In genomic region chr3:109339714-109340648, GRCh38 we compare ENCODE assay signal across 18 cellular contexts. TPM values are rescaled to one million over a fixed set of nuclear protein-coding genes. Genes with fewer than 3 reads are reported as not detected.
DNase-seq lines count a peak whose midpoint lies in the region; ATAC-seq and TF ChIP-seq lines count a peak whose summit lies in the region.
"Had no signal": no experiment of that assay in that cellular context is flagged by ENCODE, and none has a peak within 500 bp of the region (broad histone marks: within the 10 kb centered on the region; RNA-seq: fewer than 3 reads in every experiment).

No MANE protein-coding gene starts in this region.

- no peak overlapping the region for H3K27ac Mint-ChIP-seq in activated CD8-positive, alpha-beta T cell treated with anti-CD3 and anti-CD28 coated beads for 36 hours
- no peak overlapping the region for H3K27ac Mint-ChIP-seq in CD8-positive, alpha-beta T cell

- peaks cover 4% of the 10 kb centered on the region for H3K36me3 Mint-ChIP-seq in activated CD8-positive, alpha-beta T cell treated with anti-CD3 and anti-CD28 coated beads for 36 hours (ENCODE audit: low read depth)
- H3K36me3 Mint-ChIP-seq in CD8-positive, alpha-beta T cell = no peaks in the 10 kb centered on the region

- H3K4me1 ChIP-seq in HUES6 (ENCODE audit: control insufficient read depth, insufficient read depth, low read length) (peaks cover 10% of the 10 kb centered on the region), testis (no peaks in the 10 kb centered on the region)
- no peaks in the 10 kb centered on the region for H3K4me1 ChIP-seq in CD8-positive, alpha-beta T cell (ENCODE audit: insufficient read depth, low read length)
- H3K4me1 ChIP-seq: BLaER1 had no signal

- TF ChIP-seq POLR2A in testis (IDR thresholded peaks at IDR 0.05) = no peak

- no peak overlapping the region for H3K4me3 Mint-ChIP-seq in activated CD8-positive, alpha-beta T cell treated with anti-CD3 and anti-CD28 coated beads for 36 hours
- H3K4me3 Mint-ChIP-seq in CD8-positive, alpha-beta T cell = no peak overlapping the region

- H3K27ac ChIP-seq in HUES6 (ENCODE audit: low read depth, low read length) = peak overlapping the region; percentile 89
- no peak overlapping the region for H3K27ac ChIP-seq in testis
- no peak overlapping the region for H3K27ac ChIP-seq in CD8-positive, alpha-beta T cell (ENCODE audit: low read depth, low read length)
- H3K27ac ChIP-seq: BLaER1, HL-60, KMS-11, PC-9 had no signal

- no peaks in the 10 kb centered on the region for H3K9me3 ChIP-seq in HUES6 (ENCODE audit: control insufficient read depth, insufficient read depth, low read depth, low read length)
- no peaks in the 10 kb centered on the region for H3K9me3 ChIP-seq in testis
- no peaks in the 10 kb centered on the region for H3K9me3 ChIP-seq in CD8-positive, alpha-beta T cell (ENCODE audit: low read length)
- H3K9me3 ChIP-seq: BLaER1 had no signal

- intact Hi-C loops in testis (cut with DNase I; ENCODE audit: low total_unique reads) = no loop called here
- intact Hi-C loops in activated CD8-positive, alpha-beta T cell treated with anti-CD3 and anti-CD28 coated beads for 36 hours (cut with micrococcal nuclease) = no loop called here
- intact Hi-C loops in CD8-positive, alpha-beta T cell (cut with DNase I, micrococcal nuclease) = no loop called here

- ATAC-seq in activated CD8-positive, alpha-beta T cell treated with anti-CD3 and anti-CD28 coated beads for 36 hours = no peak
- no peak for ATAC-seq in CD8-positive, alpha-beta T cell
- ATAC-seq: SK-N-SH treated with all-trans-retinoic acid at 6 μM for 48 hours had no signal

- H3K9ac ChIP-seq in HUES6 (ENCODE audit: low read length) = peak overlapping the region; percentile 100
- H3K9ac ChIP-seq: BLaER1, KMS-11 had no signal

- POLR2A ChIA-PET in activated CD8-positive, alpha-beta T cell treated with anti-CD3 and anti-CD28 coated beads for 36 hours (lab: Charles Lee) = no interaction called here
- POLR2A ChIA-PET in CD8-positive, alpha-beta T cell (lab: Charles Lee) = no interaction called here

- 44 to 48% methylated on average over 5 of the region's 5 CpGs for WGBS in testis, 2 donors

- TF ChIP-seq CTCF in testis (IDR thresholded peaks at IDR 0.05) = no peak
- TF ChIP-seq CTCF in activated CD8-positive, alpha-beta T cell treated with anti-CD3 and anti-CD28 coated beads for 36 hours (IDR thresholded peaks at IDR 0.05) = no peak
- no peak for TF ChIP-seq CTCF in CD8-positive, alpha-beta T cell (IDR thresholded peaks at IDR 0.05)

- CTCF ChIA-PET in activated CD8-positive, alpha-beta T cell treated with anti-CD3 and anti-CD28 coated beads for 36 hours (lab: Charles Lee) = no interaction called here
- CTCF ChIA-PET in CD8-positive, alpha-beta T cell (lab: Charles Lee) = no interaction called here

- H3K4me3 ChIP-seq in HUES6 (ENCODE audit: low read depth, low read length) = peak overlapping the region; percentile 97
- H3K4me3 ChIP-seq in testis = no peak overlapping the region
- H3K4me3 ChIP-seq in CD8-positive, alpha-beta T cell (ENCODE audit: low read depth, low read length) = no peak overlapping the region
- H3K4me3 ChIP-seq: BLaER1, PC-9 had no signal

- peaks cover 13% of the 10 kb centered on the region for H3K4me1 Mint-ChIP-seq in activated CD8-positive, alpha-beta T cell treated with anti-CD3 and anti-CD28 coated beads for 36 hours (ENCODE audit: low read depth)
- peaks cover 11% of the 10 kb centered on the region for H3K4me1 Mint-ChIP-seq in CD8-positive, alpha-beta T cell (ENCODE audit: low read depth)

- peaks cover 2% of the 10 kb centered on the region for H3K9me3 Mint-ChIP-seq in activated CD8-positive, alpha-beta T cell treated with anti-CD3 and anti-CD28 coated beads for 36 hours
- H3K9me3 Mint-ChIP-seq in CD8-positive, alpha-beta T cell = no peaks in the 10 kb centered on the region

- H3K27me3 Mint-ChIP-seq in activated CD8-positive, alpha-beta T cell treated with anti-CD3 and anti-CD28 coated beads for 36 hours = peaks cover 26% of the 10 kb centered on the region
- peaks cover 20% of the 10 kb centered on the region for H3K27me3 Mint-ChIP-seq in CD8-positive, alpha-beta T cell (ENCODE audit: low read depth)

- DNase-seq in epidermal melanocyte (ENCODE audit: insufficient read length, low spot score) (peak; percentile 37), iPS-NIHi7 (ENCODE audit: extremely low spot score) (peak; percentile 63), testis (peak; percentile 52), OCI-M2 (lab: John Stamatoyannopoulos, UW; ENCODE audit: unreplicated experiment) (no peak)
- DNase-seq in activated CD8-positive, alpha-beta T cell treated with anti-CD3 and anti-CD28 coated beads for 36 hours = no peak
- no peak for DNase-seq in CD8-positive, alpha-beta T cell
- DNase-seq: COR-L47, NCI-H1092 treated with DMSO at 0.1 percent for 48 hours, NCI-H1694 treated with DMSO at 0.1 percent for 48 hours, NCI-H345, NCI-H526 treated with DMSO at 0.1 percent for 48 hours, PC-9 had no signal

- H3K27me3 ChIP-seq in HUES6 (ENCODE audit: control insufficient read depth, insufficient read depth, low read length) (no peaks in the 10 kb centered on the region), testis (no peaks in the 10 kb centered on the region)
- H3K27me3 ChIP-seq in CD8-positive, alpha-beta T cell (ENCODE audit: insufficient read depth, low read length) = no peaks in the 10 kb centered on the region
- H3K27me3 ChIP-seq: BLaER1 had no signal

- H3K36me3 ChIP-seq in HUES6 (ENCODE audit: control insufficient read depth, insufficient read depth, low read length) (peaks cover 48% of the 10 kb centered on the region), testis (ENCODE audit: low read depth, missing control alignments) (no peaks in the 10 kb centered on the region)
- H3K36me3 ChIP-seq in CD8-positive, alpha-beta T cell (ENCODE audit: insufficient read depth, low read length) = no peaks in the 10 kb centered on the region
- H3K36me3 ChIP-seq: BLaER1 had no signal

RNA-seq across cellular contexts. Expression of gene DPPA4, which starts 2.6 kb away (rescaled TPM):
- total RNA-seq in testis = 10 to 100 TPM; 14.6 to 16.9 TPM
- 8.8 TPM for polyA plus RNA-seq in testis (ENCODE audit: insufficient read depth, low read depth, low replicate concordance)
- 1 to 10 TPM in 1 of 2 experiments, under 1 TPM in 1; 0.65 to 1.4 TPM for total RNA-seq in activated CD8-positive, alpha-beta T cell treated with anti-CD3 and anti-CD28 coated beads for 36 hours
- total RNA-seq in CD8-positive, alpha-beta T cell = 1 to 10 TPM; 1.8 to 2.8 TPM
- total RNA-seq: MCF 10A, PC-9 had no signal

RNA-seq across cellular contexts. Expression of gene DPPA2, which starts 23.7 kb away (rescaled TPM):
- 10 to 100 TPM in 1 of 2 donors, 1 to 10 TPM in 1; 6.6 to 10.2 TPM for total RNA-seq in testis
- 4.9 TPM for polyA plus RNA-seq in testis (ENCODE audit: insufficient read depth, low read depth, low replicate concordance)
- total RNA-seq in activated CD8-positive, alpha-beta T cell treated with anti-CD3 and anti-CD28 coated beads for 36 hours = not detected
- total RNA-seq in CD8-positive, alpha-beta T cell = not detected
- total RNA-seq: MCF 10A, PC-9 had no signal

Comparison
In these comparisons a context has a peak if more than half of its experiments do, and no peak if none do; other contexts are left out.
1. DNase-seq: peak in epidermal melanocyte (single experiment), iPS-NIHi7 (single experiment) and testis (single experiment); none in activated CD8-positive, alpha-beta T cell treated with anti-CD3 and anti-CD28 coated beads for 36 hours (single experiment), CD8-positive, alpha-beta T cell (0 of 7) and OCI-M2 (single experiment).
2. RNA of gene DPPA4, which starts 2.6 kb away (total RNA-seq): 14.6 to 16.9 TPM in testis; 1.8 to 2.8 TPM in CD8-positive, alpha-beta T cell and 0.65 to 1.4 TPM in activated CD8-positive, alpha-beta T cell treated with anti-CD3 and anti-CD28 coated beads for 36 hours; every median in the first group is over 4 times any median in the second.
3. RNA of gene DPPA2, which starts 23.7 kb away (total RNA-seq): 6.6 to 10.2 TPM in testis; not detected in activated CD8-positive, alpha-beta T cell treated with anti-CD3 and anti-CD28 coated beads for 36 hours and not detected in CD8-positive, alpha-beta T cell; every median in the first group is over 4 times any median in the second.